In genomic region chr12:49515266-49515665, GRCh38 we compare ENCODE assay signal across 13 cellular contexts. TPM values are rescaled to one million over a fixed set of nuclear protein-coding genes. Genes with fewer than 3 reads are reported as not detected.
DNase-seq lines count a peak whose midpoint lies in the region; ATAC-seq and TF ChIP-seq lines count a peak whose summit lies in the region.
"Had no signal": no experiment of that assay in that cellular context is flagged by ENCODE, and none has a peak within 500 bp of the region (broad histone marks: within the 10 kb centered on the region; RNA-seq: fewer than 3 reads in every experiment).

No MANE protein-coding gene starts in this region.

- peaks cover 14% of the 10 kb centered on the region for H3K4me1 Mint-ChIP-seq in chondrocyte (ENCODE audit: low read depth)

- H3K4me1 ChIP-seq in mesodermal cell (ENCODE audit: control insufficient read depth, insufficient read depth, low read length, poor library complexity, severe bottlenecking): peaks cover 23% of the 10 kb centered on the region
- H3K4me1 ChIP-seq: lower lobe of right lung, Peyer's patch, prostate gland had no signal

- no peaks in the 10 kb centered on the region for H3K27me3 Mint-ChIP-seq in chondrocyte (ENCODE audit: low read depth)

- no peaks in the 10 kb centered on the region for H3K9me3 Mint-ChIP-seq in chondrocyte (ENCODE audit: low read depth)

- 63 to 100% methylated on average over 2 of the region's 5 CpGs for WGBS in mesodermal cell (ENCODE audit: insufficient coverage in 2 of 2), 2 experiments

- peaks cover 5% of the 10 kb centered on the region for H3K36me3 Mint-ChIP-seq in chondrocyte (ENCODE audit: low read depth)

- H3K36me3 ChIP-seq in mesodermal cell (ENCODE audit: control insufficient read depth, insufficient read depth, low read length): peaks cover 15% of the 10 kb centered on the region
- H3K36me3 ChIP-seq: lower lobe of right lung, prostate gland had no signal

- DNase-seq in COLO829 (ENCODE audit: low spot score): peak; percentile 51
- DNase-seq in M059J (ENCODE audit: low read depth): peak; percentile 81
- DNase-seq in chondrocyte (ENCODE audit: low spot score): no peak
- DNase-seq in NCI-H2029 (lab: John Stamatoyannopoulos, UW): no peak
- no peak for DNase-seq in iPS-NIHi11 (ENCODE audit: low spot score)
- DNase-seq: central memory CD4-positive, alpha-beta T cell; lower lobe of right lung; Peyer's patch had no signal

- no peak overlapping the region for H3K4me3 ChIP-seq in mesodermal cell (ENCODE audit: extremely low read depth, insufficient read depth, low read length, poor library complexity, severe bottlenecking)
- H3K4me3 ChIP-seq: gastroesophageal sphincter, lower lobe of right lung, Peyer's patch, prostate gland had no signal

- H3K4me3 Mint-ChIP-seq in chondrocyte (ENCODE audit: unreplicated experiment): no peak overlapping the region

- no peaks in the 10 kb centered on the region for H3K9me3 ChIP-seq in mesodermal cell (ENCODE audit: control insufficient read depth, low read length)
- H3K9me3 ChIP-seq: gastroesophageal sphincter, lower lobe of right lung, Peyer's patch, prostate gland had no signal

- no peak for ATAC-seq in HG03469 (IDR thresholded peaks at IDR 0.05; ENCODE audit: unreplicated experiment)
- no peak for ATAC-seq in GM19463 (IDR thresholded peaks at IDR 0.05; ENCODE audit: unreplicated experiment)
- ATAC-seq: gastroesophageal sphincter, lower lobe of right lung had no signal

- peak overlapping the region; percentile 74 for H3K27ac Mint-ChIP-seq in chondrocyte (ENCODE audit: unreplicated experiment)

- peak overlapping the region; percentile 16 for H3K27ac ChIP-seq in mesodermal cell (ENCODE audit: low read depth, low read length, severe bottlenecking)
- H3K27ac ChIP-seq: gastroesophageal sphincter, lower lobe of right lung, Peyer's patch, prostate gland had no signal

- TF ChIP-seq CTCF in chondrocyte (IDR thresholded peaks at IDR 0.05): no peak

RNA-seq across cellular contexts. Expression of gene KCNH3, which starts 23.6 kb away (rescaled TPM):
- 0.05 TPM in 1 of 2 replicates, not detected in the other for total RNA-seq in M059J (2014; rRNA removed; shearing (Covaris generic))
- 0.10 to 0.27 TPM in 2 of 3 replicates, not detected in the other for total RNA-seq in chondrocyte
- 0.11 TPM for polyA plus RNA-seq in mesodermal cell (2013, experiment 1 of 2)
- not detected for polyA plus RNA-seq in mesodermal cell (2013, experiment 2 of 2)

RNA-seq across cellular contexts. Expression of gene MCRS1, which starts 52.7 kb away (rescaled TPM):
- total RNA-seq in M059J (2014; rRNA removed; shearing (Covaris generic)): 58.1 and 62.6 TPM in 2 replicates
- 44.9 to 55.9 TPM (median 47.2 TPM) in 3 replicates for total RNA-seq in chondrocyte
- 55.6 TPM for polyA plus RNA-seq in mesodermal cell (2013, experiment 1 of 2)
- 48.8 TPM for polyA plus RNA-seq in mesodermal cell (2013, experiment 2 of 2)

Comparison
In these comparisons a context has a peak if more than half of its experiments do, and no peak if none do; other contexts are left out.
1. DNase-seq: peak in COLO829 (single experiment) and M059J (single experiment); none in chondrocyte (single experiment), NCI-H2029 (single experiment) and iPS-NIHi11 (single experiment).